1 cellular context compared by ENCODE assay signal in the genomic region with DNA sequence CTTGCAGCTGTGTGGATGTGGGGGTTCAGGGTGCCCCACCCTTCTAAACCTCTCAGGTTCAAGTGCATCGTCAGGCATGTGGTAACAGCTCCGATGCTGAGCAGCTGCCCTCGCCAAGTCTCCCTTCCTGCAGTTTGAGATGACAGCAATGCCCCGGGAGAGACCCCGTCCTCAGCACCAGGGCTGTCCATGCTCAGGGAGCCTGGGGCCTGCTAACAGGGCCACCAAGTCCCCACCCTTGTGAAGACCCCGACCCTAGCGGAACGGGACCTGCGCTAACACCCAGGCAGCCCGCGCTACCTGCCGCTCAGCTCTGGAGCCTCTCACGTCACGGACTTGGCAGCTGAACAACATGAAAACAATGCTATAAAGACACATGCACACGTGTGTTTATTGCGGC.
TF ChIP-seq lines count a peak whose summit lies in the region.

No MANE protein-coding gene starts in this region.

TF ChIP-seq in HepG2, 621 proteins besides CTCF, POLR2A, EP300 and RAD21:
- TF ChIP-seq JUNB (CRISPR knock-in tag; IDR thresholded peaks at IDR 0.05; ENCODE audit: borderline replicate concordance) (no peak), NFATC3 (CRISPR knock-in tag; IDR thresholded peaks at IDR 0.05) (no peak), ZBTB21 (CRISPR knock-in tag; IDR thresholded peaks at IDR 0.05) (no peak), SMARCE1 (IDR thresholded peaks at IDR 0.05; ENCODE audit: borderline replicate concordance) (no peak), ZNF841 (CRISPR knock-in tag; IDR thresholded peaks at IDR 0.05; ENCODE audit: borderline replicate concordance) (no peak), ZNF101 (CRISPR knock-in tag; IDR thresholded peaks at IDR 0.05; ENCODE audit: borderline replicate concordance, low read depth) (no peak), NPAS2 (CRISPR knock-in tag; IDR thresholded peaks at IDR 0.05; ENCODE audit: borderline replicate concordance) (no peak), NFKBIZ (CRISPR knock-in tag; IDR thresholded peaks at IDR 0.05) (no peak), TARDBP (CRISPR knock-in tag; IDR thresholded peaks at IDR 0.05) (no peak), NRL (CRISPR knock-in tag; IDR thresholded peaks at IDR 0.05; ENCODE audit: borderline replicate concordance) (no peak), ZNF816 (CRISPR knock-in tag; IDR thresholded peaks at IDR 0.05; ENCODE audit: borderline replicate concordance) (no peak), ZNF546 (CRISPR knock-in tag; conservative IDR thresholded peaks at IDR 0.05) (no peak), MATR3 (CRISPR knock-in tag; IDR thresholded peaks at IDR 0.05) (no peak), ZMYM2 (CRISPR knock-in tag; IDR thresholded peaks at IDR 0.05) (no peak), ZNF329 (CRISPR knock-in tag; IDR thresholded peaks at IDR 0.05; ENCODE audit: low read depth) (no peak), HIVEP1 (CRISPR knock-in tag; IDR thresholded peaks at IDR 0.05) (no peak)
- TF ChIP-seq, protein P1, sequence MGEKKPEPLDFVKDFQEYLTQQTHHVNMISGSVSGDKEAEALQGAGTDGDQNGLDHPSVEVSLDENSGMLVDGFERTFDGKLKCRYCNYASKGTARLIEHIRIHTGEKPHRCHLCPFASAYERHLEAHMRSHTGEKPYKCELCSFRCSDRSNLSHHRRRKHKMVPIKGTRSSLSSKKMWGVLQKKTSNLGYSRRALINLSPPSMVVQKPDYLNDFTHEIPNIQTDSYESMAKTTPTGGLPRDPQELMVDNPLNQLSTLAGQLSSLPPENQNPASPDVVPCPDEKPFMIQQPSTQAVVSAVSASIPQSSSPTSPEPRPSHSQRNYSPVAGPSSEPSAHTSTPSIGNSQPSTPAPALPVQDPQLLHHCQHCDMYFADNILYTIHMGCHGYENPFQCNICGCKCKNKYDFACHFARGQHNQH (CRISPR knock-in tag; IDR thresholded peaks at IDR 0.05), result no peak
- TF ChIP-seq, protein P2, sequence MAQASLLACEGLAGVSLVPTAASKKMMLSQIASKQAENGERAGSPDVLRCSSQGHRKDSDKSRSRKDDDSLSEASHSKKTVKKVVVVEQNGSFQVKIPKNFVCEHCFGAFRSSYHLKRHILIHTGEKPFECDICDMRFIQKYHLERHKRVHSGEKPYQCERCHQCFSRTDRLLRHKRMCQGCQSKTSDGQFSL (CRISPR knock-in tag; IDR thresholded peaks at IDR 0.05), result no peak
